In genomic region chr2:95122197-95122551, GRCh38 we compare ENCODE assay signal across 7 cellular contexts. TPM values are rescaled to one million over a fixed set of nuclear protein-coding genes. Genes with fewer than 3 reads are reported as not detected.
DNase-seq lines count a peak whose midpoint lies in the region; ATAC-seq and TF ChIP-seq lines count a peak whose summit lies in the region.

No MANE protein-coding gene starts in this region.

- peaks cover 6% of the 10 kb centered on the region; the same call in 1 of the 2 replicates for H3K27me3 Mint-ChIP-seq in WTC11 (ENCODE audit: low read depth)

- H3K36me3 Mint-ChIP-seq in WTC11: peaks cover 16% of the 10 kb centered on the region

- H3K4me1 Mint-ChIP-seq in WTC11: peaks cover 35% of the 10 kb centered on the region

- H3K9me3 ChIP-seq in iPS-18a (ENCODE audit: control insufficient read depth, low read depth, low read length): no peaks in the 10 kb centered on the region
- H3K9me3 ChIP-seq in subcutaneous abdominal adipose tissue (ENCODE audit: control insufficient read depth in 5 of 5, low read length in 5 of 5): no peaks in the 10 kb centered on the region

- peak overlapping the region; percentile 85; the same call in 1 of the 2 replicates for H3K27ac Mint-ChIP-seq in WTC11

- no peaks in the 10 kb centered on the region for H3K36me3 ChIP-seq in iPS-18a (ENCODE audit: control insufficient read depth, low read depth, low read length)
- peaks cover 0 to 6% (median 0%) of the 10 kb centered on the region in 5 donors for H3K36me3 ChIP-seq in subcutaneous abdominal adipose tissue (ENCODE audit: control insufficient read depth in 5 of 5, insufficient read depth in 5 of 5, low read length in 5 of 5)

- POLR2A ChIA-PET in WTC11 (lab: Charles Lee): interaction anchor here (1.0 to 2.0 kb wide), 3 partner anchors 37 to 69 kb away, joined by 3 to 6 read pairs (median 5); partner anchors contain the start of gene ZNF514

- no peak for TF ChIP-seq CTCF in WTC11 (IDR thresholded peaks at IDR 0.05)

- ATAC-seq in GM18870 (IDR thresholded peaks at IDR 0.05; ENCODE audit: unreplicated experiment) (peak; percentile 28), HG02884 (IDR thresholded peaks at IDR 0.05; ENCODE audit: unreplicated experiment) (peak; percentile 5), WTC11 (no peak)

- H3K4me1 ChIP-seq in iPS-18a (ENCODE audit: control insufficient read depth, low read depth, low read length) (no peaks in the 10 kb centered on the region), subcutaneous abdominal adipose tissue (ENCODE audit: control insufficient read depth in 5 of 5, insufficient read depth in 5 of 5, low read length in 5 of 5) (peaks cover 3 to 33% (median 26%) of the 10 kb centered on the region in 5 donors)

- H3K27me3 ChIP-seq in iPS-18a (ENCODE audit: control insufficient read depth, insufficient read depth, low read length) (no peaks in the 10 kb centered on the region), subcutaneous abdominal adipose tissue (ENCODE audit: control insufficient read depth in 5 of 5, insufficient read depth in 4 of 5, low read length in 5 of 5) (no peaks in the 10 kb centered on the region)

- peak overlapping the region; percentile 80 for H3K9ac ChIP-seq in iPS-18a (ENCODE audit: low read length)
- H3K9ac ChIP-seq in subcutaneous abdominal adipose tissue (ENCODE audit: low read length in 5 of 5): peak overlapping the region in 4 of 5 donors; percentile 69 to 98 (median 86)

- H3K27ac ChIP-seq in iPS-18a (ENCODE audit: low read length): no peak overlapping the region
- H3K27ac ChIP-seq in subcutaneous abdominal adipose tissue (ENCODE audit: low read depth, low read length): peak overlapping the region; percentile 85

- no peak for DNase-seq in WTC11 (ENCODE audit: low spot score)
- no peak for DNase-seq in NCI-H1417 treated with DMSO at 0.1 percent for 48 hours (lab: John Stamatoyannopoulos, UW)
- DNase-seq in NCI-H526 treated with DMSO at 0.1 percent for 48 hours (lab: John Stamatoyannopoulos, UW): no peak

- peak overlapping the region; percentile 95 for H3K4me3 Mint-ChIP-seq in WTC11

- CTCF ChIA-PET in WTC11 (lab: Charles Lee): interaction anchor here (1.0 to 3.7 kb wide), 8 partner anchors 37 to 223 kb away, joined by 4 to 20 read pairs (median 6); partner anchors contain the start of gene ZNF514

- 0 out of 2 replicates have a peak, but pooled peaks cover 4% of the 10 kb centered on the region for H3K9me3 Mint-ChIP-seq in WTC11

- peak overlapping the region; percentile 99 for H3K4me3 ChIP-seq in iPS-18a (ENCODE audit: low read length)
- peak overlapping the region; percentile 82 to 99 (median 91) for H3K4me3 ChIP-seq in subcutaneous abdominal adipose tissue (ENCODE audit: low read depth in 1 of 5, low read length in 5 of 5)

TF ChIP-seq in WTC11, 78 proteins besides CTCF, POLR2A, EP300 and RAD21:
- TF ChIP-seq FOXJ3 (CRISPR knock-in tag; IDR thresholded peaks at IDR 0.05; ENCODE audit: borderline replicate concordance) (no peak), ZBTB43 (CRISPR knock-in tag; IDR thresholded peaks at IDR 0.05) (no peak), FOXK1 (CRISPR knock-in tag; IDR thresholded peaks at IDR 0.05) (no peak), E2F1 (CRISPR knock-in tag; IDR thresholded peaks at IDR 0.05) (no peak), PRRX2 (CRISPR knock-in tag; IDR thresholded peaks at IDR 0.05) (no peak), IRF2 (CRISPR knock-in tag; IDR thresholded peaks at IDR 0.05; ENCODE audit: borderline replicate concordance, low read depth) (no peak), TEAD4 (CRISPR knock-in tag; IDR thresholded peaks at IDR 0.05) (no peak)

RNA-seq across cellular contexts. Expression of gene MRPS5, which starts 0.6 kb away (rescaled TPM):
- total RNA-seq in WTC11 (2021): 60.4 to 70.3 TPM (median 62.2 TPM) in 3 replicates

RNA-seq across cellular contexts. Expression of gene ZNF514, which starts 37.5 kb away (rescaled TPM):
- total RNA-seq in WTC11 (2021): 18.0 to 19.3 TPM (median 18.2 TPM) in 3 replicates

RNA-seq across cellular contexts. Expression of gene ZNF2, which starts 43.4 kb away (rescaled TPM):
- 2.4 to 3.5 TPM (median 3.4 TPM) in 3 replicates for total RNA-seq in WTC11 (2021)
